Comparison of ENCODE assay signal across 8 cellular contexts in the genomic region with DNA sequence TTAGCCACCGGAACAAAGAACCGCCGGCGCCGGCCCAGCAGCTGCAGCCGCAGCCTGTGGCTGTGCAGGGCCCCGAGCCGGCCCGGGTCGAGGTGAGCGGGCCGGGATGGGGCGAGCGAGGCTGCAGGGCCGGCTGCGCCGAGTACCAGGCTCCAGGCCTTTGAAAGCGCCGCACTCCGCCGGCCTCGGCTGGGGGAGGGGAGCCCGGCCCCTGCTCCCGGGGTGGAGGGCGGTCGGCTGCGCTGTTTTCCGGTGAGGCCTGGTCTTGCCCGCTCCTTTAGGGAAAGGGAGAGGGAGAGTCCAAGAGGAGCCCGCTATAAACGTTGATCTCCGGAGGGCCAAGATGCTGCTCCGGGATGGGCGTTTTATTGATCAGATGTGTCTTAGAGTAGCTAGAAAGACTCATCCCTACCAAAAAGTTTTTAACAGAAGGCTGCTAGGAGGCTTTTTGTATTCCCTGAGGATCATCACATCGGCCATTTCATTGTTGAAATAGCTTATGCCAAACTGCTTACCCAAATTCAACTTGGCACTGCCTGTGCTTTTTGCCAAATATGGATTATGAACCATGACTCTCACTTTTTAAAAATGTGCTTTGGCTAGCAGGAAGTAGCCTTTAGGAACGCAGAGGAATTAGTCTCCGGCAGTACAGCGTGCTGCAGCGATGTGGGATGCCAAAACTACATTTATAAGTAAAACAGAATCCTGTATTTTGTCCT. TPM values are rescaled to one million over a fixed set of nuclear protein-coding genes. Genes with fewer than 3 reads are reported as not detected.
DNase-seq lines count a peak whose midpoint lies in the region; ATAC-seq and TF ChIP-seq lines count a peak whose summit lies in the region.

No MANE protein-coding gene starts in this region.

- no peaks in the 10 kb centered on the region for H3K27me3 ChIP-seq in muscle layer of colon (ENCODE audit: control insufficient read depth in 1 of 2, insufficient read depth in 2 of 2, low read length in 2 of 2)
- H3K27me3 ChIP-seq in thoracic aorta (replicated peaks; ENCODE audit: insufficient read depth): no peaks in the 10 kb centered on the region

- H3K27ac ChIP-seq in muscle layer of colon (ENCODE audit: low read depth, low read length): peak overlapping the region; percentile 99
- peak overlapping the region; percentile 100 for H3K27ac ChIP-seq in thoracic aorta

- H3K36me3 ChIP-seq in muscle layer of colon (ENCODE audit: insufficient read depth, low read length): no peaks in the 10 kb centered on the region
- H3K36me3 ChIP-seq in thoracic aorta: no peaks in the 10 kb centered on the region

- no peak for TF ChIP-seq CTCF in thoracic aorta (IDR thresholded peaks at IDR 0.05)

- no peaks in the 10 kb centered on the region for H3K9me3 ChIP-seq in muscle layer of colon (ENCODE audit: low read length)
- H3K9me3 ChIP-seq in thoracic aorta: no peaks in the 10 kb centered on the region

- H3K9ac ChIP-seq in muscle layer of colon (ENCODE audit: low read length): peak overlapping the region; percentile 84

- DNase-seq in NCI-H2227 (lab: John Stamatoyannopoulos, UW; ENCODE audit: unreplicated experiment) (peak; percentile 37), NCI-H2227 treated with DMSO at 0.1 percent for 48 hours (lab: John Stamatoyannopoulos, UW) (no peak), NCI-H1105 treated with DMSO at 0.1 percent for 48 hours (lab: John Stamatoyannopoulos, UW) (peak; percentile 14), activated T-cell treated with anti-CD3 and anti-CD28 coated beads for 24 hours (ENCODE audit: low read depth) (peak; percentile 16), erythroblast (lab: John Stamatoyannopoulos, UW) (peak; percentile 62 to 77), thoracic aorta (ENCODE audit: low spot score) (no peak)

- H3K4me1 ChIP-seq in muscle layer of colon (ENCODE audit: insufficient read depth, low read length) (peaks cover 32% of the 10 kb centered on the region), thoracic aorta (ENCODE audit: control insufficient read depth in 1 of 2, low read depth in 2 of 2) (peaks cover 18 to 28% of the 10 kb centered on the region in 2 donors)

- H3K4me3 ChIP-seq in muscle layer of colon (ENCODE audit: low read depth in 1 of 2, low read length in 2 of 2) (peak overlapping the region; percentile 81 to 97), thoracic aorta (peak overlapping the region; percentile 99)

- ATAC-seq in HG02588 (IDR thresholded peaks at IDR 0.05; ENCODE audit: unreplicated experiment): peak; percentile 26
- ATAC-seq in thoracic aorta (ENCODE audit: insufficient number of reproducible peaks, low FRiP score, low read depth): peak; percentile 85

- TF ChIP-seq POLR2A in erythroblast (IDR thresholded peaks at IDR 0.05; ENCODE audit: low read length): no peak

RNA-seq across cellular contexts. Expression of gene TMEM165, which starts 0.7 kb away (rescaled TPM):
- total RNA-seq in thoracic aorta: 100 to 1,000 TPM; 185 to 360 TPM

RNA-seq across cellular contexts. Expression of gene SRD5A3, which starts 50.4 kb away (rescaled TPM):
- 1 to 10 TPM; 5.4 to 6.4 TPM for total RNA-seq in thoracic aorta

Comparison
In these comparisons a context has a peak if more than half of its experiments do, and no peak if none do; other contexts are left out.
1. DNase-seq: peak in NCI-H2227 (single experiment), NCI-H1105 treated with DMSO at 0.1 percent for 48 hours (single experiment), activated T-cell treated with anti-CD3 and anti-CD28 coated beads for 24 hours (single experiment) and erythroblast (2 of 2); none in NCI-H2227 treated with DMSO at 0.1 percent for 48 hours (single experiment) and thoracic aorta (single experiment).